21 cellular contexts compared by ENCODE assay signal in genomic region chr2:217684431-217685254, GRCh38.
DNase-seq lines count a peak whose midpoint lies in the region; ATAC-seq, FAIRE-seq and TF ChIP-seq lines count a peak whose summit lies in the region.
"Had no signal": no experiment of that assay in that cellular context is flagged by ENCODE, and none has a peak within 500 bp of the region (broad histone marks: within the 10 kb centered on the region; RNA-seq: fewer than 3 reads in every experiment).

No MANE protein-coding gene starts in this region.

- H3K4me3 ChIP-seq in GM23248 (no peak overlapping the region), breast epithelium (no peak overlapping the region), tibial artery (no peak overlapping the region), small intestine (ENCODE audit: low read depth in 1 of 2, low read length in 2 of 2) (no peak overlapping the region)
- H3K4me3 ChIP-seq: neural progenitor cell, SJSA1 had no signal

- DNase-seq in GM23248 = no peak
- no peak for DNase-seq in breast epithelium (ENCODE audit: low spot score in 2 of 2)
- no peak for DNase-seq in tibial artery
- DNase-seq in HuH-7 (ENCODE audit: low spot score) = no peak
- no peak for DNase-seq in T-helper 17 cell
- DNase-seq in small intestine = no peak
- DNase-seq: activated CD4-positive, CD25-positive, alpha-beta regulatory T cell treated with anti-CD3 and anti-CD28 coated beads, Interleukin-2, amount 50 U/mL, for 72 hours; activated naive CD8-positive, alpha-beta T cell treated with anti-CD3 and anti-CD28 coated beads for 36 hours; CD4-positive, alpha-beta T cell; dermis blood vessel endothelial cell; H9; MM.1S; NCI-H1694; T-helper 9 cell had no signal

- WGBS in GM23248 (ENCODE audit: low coverage in 1 of 2, low lambda C conversion rate in 2 of 2, missing lambda C conversion rate in 2 of 2), 2 experiments = 53 to 72% methylated on average over 3 of the region's 3 CpGs
- 38 to 62% (median 58%) methylated on average over 3 of the region's 3 CpGs for WGBS in small intestine, 3 donors

- intact Hi-C loops in breast epithelium (cut with DNase I; ENCODE audit: low total_unique reads) (no loop called here), tibial artery (cut with DNase I; ENCODE audit: low total_unique reads) (no loop called here)

- H3K9me2 ChIP-seq in GM23248 (ENCODE audit: insufficient read depth) = no peaks in the 10 kb centered on the region

- FAIRE-seq in small intestine (lab: Jason Lieb, UNC) = no peak
- FAIRE-seq: GM12891 had no signal

- H3K4me3 Mint-ChIP-seq in nephron (no peak overlapping the region), T-helper 17 cell (no peak overlapping the region)
- H3K4me3 Mint-ChIP-seq: activated naive CD8-positive, alpha-beta T cell treated with anti-CD3 and anti-CD28 coated beads for 36 hours; CD4-positive, alpha-beta T cell; H9; mesothelial cell of epicardium; neural progenitor cell had no signal

- H3K27ac ChIP-seq in GM23248 = peak overlapping the region; percentile 82
- H3K27ac ChIP-seq in breast epithelium = peak overlapping the region; percentile 56 to 76
- H3K27ac ChIP-seq in tibial artery = peak overlapping the region; percentile 58 to 66
- H3K27ac ChIP-seq in small intestine (ENCODE audit: low read depth in 1 of 2, low read length in 1 of 2) = peak overlapping the region in 1 of 2 donors; percentile 57
- H3K27ac ChIP-seq: neural progenitor cell, SJSA1 had no signal

- H3K36me3 ChIP-seq in GM23248 (ENCODE audit: low read depth) = no peaks in the 10 kb centered on the region
- no peaks in the 10 kb centered on the region for H3K36me3 ChIP-seq in breast epithelium
- peaks cover 0 to 17% (median 12%) of the 10 kb centered on the region in 3 donors for H3K36me3 ChIP-seq in tibial artery
- no peaks in the 10 kb centered on the region for H3K36me3 ChIP-seq in small intestine (ENCODE audit: control insufficient read depth in 2 of 2, insufficient read depth in 2 of 2, low read length in 2 of 2)
- H3K36me3 ChIP-seq: neural progenitor cell, SJSA1 had no signal

- peaks cover 2% of the 10 kb centered on the region for H3K9me3 Mint-ChIP-seq in nephron
- H3K9me3 Mint-ChIP-seq: activated naive CD8-positive, alpha-beta T cell treated with anti-CD3 and anti-CD28 coated beads for 36 hours; CD4-positive, alpha-beta T cell; H9; mesothelial cell of epicardium had no signal

- peaks cover 22% of the 10 kb centered on the region for H3K4me1 ChIP-seq in GM23248 (ENCODE audit: insufficient read depth)
- H3K4me1 ChIP-seq in breast epithelium = peaks cover 0 to 11% of the 10 kb centered on the region in 2 donors
- peaks cover 0 to 58% (median 14%) of the 10 kb centered on the region in 4 donors for H3K4me1 ChIP-seq in tibial artery
- H3K4me1 ChIP-seq in small intestine (ENCODE audit: control insufficient read depth in 2 of 2, insufficient read depth in 1 of 2, low read depth in 1 of 2, low read length in 1 of 2) = no peaks in the 10 kb centered on the region
- H3K4me1 ChIP-seq: SJSA1 had no signal

- peak overlapping the region; percentile 48 for H3K9ac ChIP-seq in GM23248
- H3K9ac ChIP-seq: neural progenitor cell had no signal

- H3K36me3 Mint-ChIP-seq in nephron (ENCODE audit: low read depth) (no peaks in the 10 kb centered on the region), T-helper 17 cell (ENCODE audit: low read depth) (peaks cover 2% of the 10 kb centered on the region)
- H3K36me3 Mint-ChIP-seq: mesothelial cell of epicardium, neural progenitor cell had no signal

- TF ChIP-seq POLR2A in breast epithelium (IDR thresholded peaks at IDR 0.05) = no peak

- peaks cover 14% of the 10 kb centered on the region for H3F3A ChIP-seq in GM23248 (ENCODE audit: insufficient read depth)

- H4K20me1 ChIP-seq in GM23248 (ENCODE audit: insufficient read depth) = no peaks in the 10 kb centered on the region

- H3K4me1 Mint-ChIP-seq in nephron (peaks cover 54% of the 10 kb centered on the region), T-helper 17 cell (no peaks in the 10 kb centered on the region)

- H3K4me2 ChIP-seq in GM23248 (ENCODE audit: unreplicated experiment) = peak overlapping the region; percentile 38
- H3K4me2 ChIP-seq: neural progenitor cell had no signal

- ATAC-seq in GM18873 (IDR thresholded peaks at IDR 0.05; ENCODE audit: low FRiP score, unreplicated experiment) (no peak), T-helper 17 cell (no peak)
- ATAC-seq: Panc1 had no signal

- H3K27me3 Mint-ChIP-seq in nephron (ENCODE audit: low read depth) (no peaks in the 10 kb centered on the region), T-helper 17 cell (peaks cover 4% of the 10 kb centered on the region)
- H3K27me3 Mint-ChIP-seq: activated naive CD8-positive, alpha-beta T cell treated with anti-CD3 and anti-CD28 coated beads for 36 hours; CD4-positive, alpha-beta T cell had no signal

- in situ Hi-C loops in GM23248 (cut with MboI) = no loop called here

- H3K79me2 ChIP-seq in GM23248 (ENCODE audit: insufficient read depth) = no peaks in the 10 kb centered on the region

- H2AFZ ChIP-seq in GM23248 = peak overlapping the region; percentile 43; the same call in 1 of the 2 replicates
- H2AFZ ChIP-seq: neural progenitor cell had no signal

- H3K27me3 ChIP-seq in GM23248 (replicated peaks; ENCODE audit: insufficient read depth) (no peaks in the 10 kb centered on the region), breast epithelium (no peaks in the 10 kb centered on the region), tibial artery (no peaks in the 10 kb centered on the region), small intestine (ENCODE audit: control insufficient read depth in 2 of 2, insufficient read depth in 2 of 2, low read length in 2 of 2) (no peaks in the 10 kb centered on the region)
- H3K27me3 ChIP-seq: neural progenitor cell, SJSA1 had no signal

- H3K9me3 ChIP-seq in GM23248 (ENCODE audit: low read depth) (no peaks in the 10 kb centered on the region), breast epithelium (no peaks in the 10 kb centered on the region), tibial artery (no peaks in the 10 kb centered on the region), T-helper 17 cell (ENCODE audit: control insufficient read depth, low read length, poor library complexity, severe bottlenecking) (no peaks in the 10 kb centered on the region), small intestine (ENCODE audit: control insufficient read depth, low read depth) (no peaks in the 10 kb centered on the region)
- H3K9me3 ChIP-seq: SJSA1 had no signal

- TF ChIP-seq CTCF in breast epithelium (IDR thresholded peaks at IDR 0.05) (no peak), nephron (IDR thresholded peaks at IDR 0.05; ENCODE audit: unreplicated experiment in 3 of 3) (no peak), tibial artery (IDR thresholded peaks at IDR 0.05) (no peak)

- H3K27ac Mint-ChIP-seq in nephron = peak overlapping the region; percentile 0 to 42 (median 30)
- no peak overlapping the region for H3K27ac Mint-ChIP-seq in T-helper 17 cell
- H3K27ac Mint-ChIP-seq: activated naive CD8-positive, alpha-beta T cell treated with anti-CD3 and anti-CD28 coated beads for 36 hours; CD4-positive, alpha-beta T cell; H9; mesothelial cell of epicardium; neural progenitor cell had no signal
